1 cellular context compared by ENCODE assay signal in genomic region chr1:46309401-46310159, GRCh38.
TF ChIP-seq lines count a peak whose summit lies in the region.

No MANE protein-coding gene starts in this region.

TF ChIP-seq in GM23338, 12 proteins besides CTCF, POLR2A, EP300 and RAD21:
- TF ChIP-seq EZH2 (IDR thresholded peaks at IDR 0.05; ENCODE audit: low read depth, unreplicated experiment) (no peak), ETS1 (IDR thresholded peaks at IDR 0.05) (no peak), ZNF114 (CRISPR knock-in tag; IDR thresholded peaks at IDR 0.05) (no peak), REST (IDR thresholded peaks at IDR 0.05; ENCODE audit: unreplicated experiment) (no peak)
